ENCODE assay signal across 13 cellular contexts in the genomic region with DNA sequence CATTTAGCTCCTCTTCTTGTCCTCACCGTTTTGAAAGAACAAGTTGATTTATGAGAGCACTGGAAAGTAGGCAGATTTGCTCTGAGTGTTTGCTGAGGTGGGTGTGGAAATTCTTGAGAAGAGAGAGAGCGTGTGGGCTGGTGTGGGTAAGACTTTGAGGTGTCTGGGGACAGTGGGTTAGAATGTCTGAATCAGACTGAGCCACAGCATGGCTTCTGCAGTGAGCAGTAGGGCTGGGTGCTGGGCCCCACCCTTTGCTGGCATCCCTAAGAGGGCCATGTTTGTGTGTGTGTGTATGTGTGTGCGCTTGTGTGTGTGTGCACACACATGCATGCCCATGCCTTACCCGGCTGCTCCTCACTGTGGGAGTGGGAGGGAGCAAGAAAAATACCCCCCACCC.
A peak's percentile ranks its signal among the peaks of the same experiment; 100 is the strongest.
DNase-seq lines count a peak whose midpoint lies in the region; ATAC-seq and TF ChIP-seq lines count a peak whose summit lies in the region.
"Had no signal": no experiment of that assay in that cellular context is flagged by ENCODE, and none has a peak within 500 bp of the region (broad histone marks: within the 10 kb centered on the region; RNA-seq: fewer than 3 reads in every experiment).

No MANE protein-coding gene starts in this region.

- no peaks in the 10 kb centered on the region for H3K27me3 Mint-ChIP-seq in MCF 10A (ENCODE audit: insufficient read depth, unreplicated experiment)
- no peaks in the 10 kb centered on the region for H3K27me3 Mint-ChIP-seq in chondrocyte (ENCODE audit: low read depth)

- BruUV-seq in MCF 10A (replicated peaks; lab: Mats Ljungman, UMichigan): no TSS peak

- H3K4me3 Mint-ChIP-seq in MCF 10A (ENCODE audit: unreplicated experiment) (no peak overlapping the region), chondrocyte (ENCODE audit: unreplicated experiment) (no peak overlapping the region)
- H3K4me3 Mint-ChIP-seq: B cell had no signal

- H3K4me3 ChIP-seq in breast epithelium (no peak overlapping the region), upper lobe of right lung (no peak overlapping the region), thyroid gland (replicated peaks in 1 of 3) (no peak overlapping the region)
- H3K4me3 ChIP-seq: testis had no signal

- H3K9me3 Mint-ChIP-seq in MCF 10A (ENCODE audit: unreplicated experiment): no peaks in the 10 kb centered on the region
- peaks cover 19% of the 10 kb centered on the region for H3K9me3 Mint-ChIP-seq in chondrocyte (ENCODE audit: low read depth)

- intact Hi-C loops in MCF 10A (cut with micrococcal nuclease) (no loop called here), breast epithelium (cut with DNase I; ENCODE audit: low total_unique reads) (no loop called here), upper lobe of right lung (cut with DNase I) (no loop called here), thyroid gland (cut with DNase I) (no loop called here)

- POLR2A ChIA-PET in MCF 10A (lab: Yijun Ruan, JAX): no interaction called here

- DNase-seq in MCF 10A (ENCODE audit: unreplicated experiment) (no peak), breast epithelium (ENCODE audit: low spot score in 2 of 2) (no peak), chondrocyte (ENCODE audit: low spot score) (no peak), renal cortical epithelial cell (ENCODE audit: low read depth) (peak; percentile 27), upper lobe of right lung (peak; percentile 71), thyroid gland (no peak)
- DNase-seq: NCI-H1105, NCI-H748 treated with DMSO at 0.1 percent for 48 hours, SK-N-SH, testis had no signal

- ATAC-seq in upper lobe of right lung (peak; percentile 95), GM18909 (IDR thresholded peaks at IDR 0.05; ENCODE audit: poor library complexity, unreplicated experiment) (no peak), SK-N-SH treated with all-trans-retinoic acid at 6 μM for 48 hours (no peak)

- TF ChIP-seq POLR2A in breast epithelium (IDR thresholded peaks at IDR 0.05) (no peak), thyroid gland (IDR thresholded peaks at IDR 0.05) (no peak)

- no peaks in the 10 kb centered on the region for H3K27me3 ChIP-seq in breast epithelium
- H3K27me3 ChIP-seq in upper lobe of right lung: no peaks in the 10 kb centered on the region
- H3K27me3 ChIP-seq in thyroid gland: no peaks in the 10 kb centered on the region
- H3K27me3 ChIP-seq: testis had no signal

- H3K4me1 ChIP-seq in breast epithelium (no peaks in the 10 kb centered on the region), upper lobe of right lung (peaks cover 7% of the 10 kb centered on the region), thyroid gland (peaks cover 0 to 10% of the 10 kb centered on the region in 2 donors)
- H3K4me1 ChIP-seq: testis had no signal

- peak overlapping the region; percentile 80 for H3K27ac Mint-ChIP-seq in MCF 10A (ENCODE audit: low read depth, unreplicated experiment)
- peak overlapping the region; percentile 69 for H3K27ac Mint-ChIP-seq in chondrocyte (ENCODE audit: unreplicated experiment)
- H3K27ac Mint-ChIP-seq: B cell had no signal

- H3K36me3 ChIP-seq in breast epithelium: no peaks in the 10 kb centered on the region
- H3K36me3 ChIP-seq in upper lobe of right lung: no peaks in the 10 kb centered on the region
- H3K36me3 ChIP-seq in thyroid gland: no peaks in the 10 kb centered on the region

- H3K36me3 Mint-ChIP-seq in MCF 10A (ENCODE audit: insufficient read depth, unreplicated experiment) (peaks cover 6% of the 10 kb centered on the region), chondrocyte (ENCODE audit: low read depth) (peaks cover 13% of the 10 kb centered on the region)

- H3K9me3 ChIP-seq in breast epithelium (peaks cover 12 to 23% of the 10 kb centered on the region in 2 donors), upper lobe of right lung (peaks cover 11% of the 10 kb centered on the region), thyroid gland (no peaks in the 10 kb centered on the region)
- H3K9me3 ChIP-seq: testis had no signal

- WGBS in thyroid gland, 2 donors: 63 to 65% methylated on average over 4 of the region's 4 CpGs

- TF ChIP-seq CTCF in MCF 10A (IDR thresholded peaks at IDR 0.05; ENCODE audit: unreplicated experiment): no peak
- TF ChIP-seq CTCF in breast epithelium (IDR thresholded peaks at IDR 0.05): no peak
- TF ChIP-seq CTCF in chondrocyte (IDR thresholded peaks at IDR 0.05): no peak
- TF ChIP-seq CTCF in upper lobe of right lung (IDR thresholded peaks at IDR 0.05): no peak
- no peak for TF ChIP-seq CTCF in thyroid gland (IDR thresholded peaks at IDR 0.05)

- peaks cover 13% of the 10 kb centered on the region for H3K4me1 Mint-ChIP-seq in MCF 10A (ENCODE audit: insufficient read depth, unreplicated experiment)
- peaks cover 19% of the 10 kb centered on the region for H3K4me1 Mint-ChIP-seq in chondrocyte (ENCODE audit: low read depth)
- H3K4me1 Mint-ChIP-seq: B cell had no signal

- no peak overlapping the region for H3K27ac ChIP-seq in breast epithelium
- no peak overlapping the region for H3K27ac ChIP-seq in upper lobe of right lung
- H3K27ac ChIP-seq in thyroid gland: peak overlapping the region in 1 of 3 donors; percentile 24
- H3K27ac ChIP-seq: testis had no signal

- CTCF ChIA-PET in MCF 10A (lab: Yijun Ruan, JAX): no interaction called here

TF ChIP-seq in SK-N-SH treated with all-trans-retinoic acid at 6 μM for 48 hours, 23 proteins besides CTCF, POLR2A, EP300 and RAD21:
- no peak for TF ChIP-seq ZFP3 (CRISPR knock-in tag; IDR thresholded peaks at IDR 0.05)
- no peak for TF ChIP-seq ZNF565 (CRISPR knock-in tag; conservative IDR thresholded peaks at IDR 0.05; ENCODE audit: low read depth)
- TF ChIP-seq ISL1 (CRISPR knock-in tag; IDR thresholded peaks at IDR 0.05): no peak
- TF ChIP-seq, protein P1, sequence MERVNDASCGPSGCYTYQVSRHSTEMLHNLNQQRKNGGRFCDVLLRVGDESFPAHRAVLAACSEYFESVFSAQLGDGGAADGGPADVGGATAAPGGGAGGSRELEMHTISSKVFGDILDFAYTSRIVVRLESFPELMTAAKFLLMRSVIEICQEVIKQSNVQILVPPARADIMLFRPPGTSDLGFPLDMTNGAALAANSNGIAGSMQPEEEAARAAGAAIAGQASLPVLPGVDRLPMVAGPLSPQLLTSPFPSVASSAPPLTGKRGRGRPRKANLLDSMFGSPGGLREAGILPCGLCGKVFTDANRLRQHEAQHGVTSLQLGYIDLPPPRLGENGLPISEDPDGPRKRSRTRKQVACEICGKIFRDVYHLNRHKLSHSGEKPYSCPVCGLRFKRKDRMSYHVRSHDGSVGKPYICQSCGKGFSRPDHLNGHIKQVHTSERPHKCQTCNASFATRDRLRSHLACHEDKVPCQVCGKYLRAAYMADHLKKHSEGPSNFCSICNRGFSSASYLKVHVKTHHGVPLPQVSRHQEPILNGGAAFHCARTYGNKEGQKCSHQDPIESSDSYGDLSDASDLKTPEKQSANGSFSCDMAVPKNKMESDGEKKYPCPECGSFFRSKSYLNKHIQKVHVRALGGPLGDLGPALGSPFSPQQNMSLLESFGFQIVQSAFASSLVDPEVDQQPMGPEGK (CRISPR knock-in tag; IDR thresholded peaks at IDR 0.05; ENCODE audit: borderline replicate concordance): no peak
- no peak for TF ChIP-seq OSR1 (CRISPR knock-in tag; IDR thresholded peaks at IDR 0.05)
- TF ChIP-seq SNAI2 (CRISPR knock-in tag; IDR thresholded peaks at IDR 0.05): no peak
- no peak for TF ChIP-seq ARNTL (CRISPR knock-in tag; IDR thresholded peaks at IDR 0.05; ENCODE audit: borderline replicate concordance, low read depth)
- TF ChIP-seq ZNF8 (CRISPR knock-in tag; IDR thresholded peaks at IDR 0.05): no peak
- no peak for TF ChIP-seq ZC3H10 (CRISPR knock-in tag; IDR thresholded peaks at IDR 0.05)

Comparison
In these comparisons a context has a peak if more than half of its experiments do, and no peak if none do; other contexts are left out.
1. DNase-seq: peak in renal cortical epithelial cell (single experiment) and upper lobe of right lung (single experiment); none in MCF 10A (single experiment), breast epithelium (0 of 2), chondrocyte (single experiment) and thyroid gland (0 of 2).